Comparison of ENCODE assay signal across 1 cellular context in the genomic region with DNA sequence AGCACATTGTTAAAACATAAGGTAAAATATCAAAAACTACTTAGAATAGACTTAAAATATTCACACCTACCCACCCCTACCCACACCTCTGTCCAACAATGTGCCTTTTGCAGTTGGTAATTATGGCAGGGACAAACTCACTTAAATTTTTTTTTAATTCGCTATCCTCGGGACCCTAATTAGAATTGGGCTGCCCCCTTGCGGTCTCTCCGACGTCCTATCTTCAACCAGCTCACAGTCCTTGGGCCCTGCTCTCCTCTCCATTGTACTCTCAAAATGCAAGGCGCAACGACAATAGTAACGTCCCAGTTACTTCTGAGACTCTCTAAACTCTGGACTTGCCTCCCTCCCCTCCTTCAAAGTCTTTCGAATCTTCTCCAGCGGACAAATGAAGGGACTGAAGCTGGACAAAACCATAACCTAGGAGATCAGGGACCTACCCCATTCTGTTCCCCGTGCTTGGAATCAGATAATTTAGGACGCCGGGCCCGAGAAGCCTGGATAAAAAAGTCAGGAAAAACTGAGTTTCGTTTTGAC.
TF ChIP-seq lines count a peak whose summit lies in the region.

No MANE protein-coding gene starts in this region.

TF ChIP-seq in neural cell, 6 proteins besides CTCF, POLR2A, EP300 and RAD21:
- TF ChIP-seq, protein P1, sequence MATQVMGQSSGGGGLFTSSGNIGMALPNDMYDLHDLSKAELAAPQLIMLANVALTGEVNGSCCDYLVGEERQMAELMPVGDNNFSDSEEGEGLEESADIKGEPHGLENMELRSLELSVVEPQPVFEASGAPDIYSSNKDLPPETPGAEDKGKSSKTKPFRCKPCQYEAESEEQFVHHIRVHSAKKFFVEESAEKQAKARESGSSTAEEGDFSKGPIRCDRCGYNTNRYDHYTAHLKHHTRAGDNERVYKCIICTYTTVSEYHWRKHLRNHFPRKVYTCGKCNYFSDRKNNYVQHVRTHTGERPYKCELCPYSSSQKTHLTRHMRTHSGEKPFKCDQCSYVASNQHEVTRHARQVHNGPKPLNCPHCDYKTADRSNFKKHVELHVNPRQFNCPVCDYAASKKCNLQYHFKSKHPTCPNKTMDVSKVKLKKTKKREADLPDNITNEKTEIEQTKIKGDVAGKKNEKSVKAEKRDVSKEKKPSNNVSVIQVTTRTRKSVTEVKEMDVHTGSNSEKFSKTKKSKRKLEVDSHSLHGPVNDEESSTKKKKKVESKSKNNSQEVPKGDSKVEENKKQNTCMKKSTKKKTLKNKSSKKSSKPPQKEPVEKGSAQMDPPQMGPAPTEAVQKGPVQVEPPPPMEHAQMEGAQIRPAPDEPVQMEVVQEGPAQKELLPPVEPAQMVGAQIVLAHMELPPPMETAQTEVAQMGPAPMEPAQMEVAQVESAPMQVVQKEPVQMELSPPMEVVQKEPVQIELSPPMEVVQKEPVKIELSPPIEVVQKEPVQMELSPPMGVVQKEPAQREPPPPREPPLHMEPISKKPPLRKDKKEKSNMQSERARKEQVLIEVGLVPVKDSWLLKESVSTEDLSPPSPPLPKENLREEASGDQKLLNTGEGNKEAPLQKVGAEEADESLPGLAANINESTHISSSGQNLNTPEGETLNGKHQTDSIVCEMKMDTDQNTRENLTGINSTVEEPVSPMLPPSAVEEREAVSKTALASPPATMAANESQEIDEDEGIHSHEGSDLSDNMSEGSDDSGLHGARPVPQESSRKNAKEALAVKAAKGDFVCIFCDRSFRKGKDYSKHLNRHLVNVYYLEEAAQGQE (IDR thresholded peaks at IDR 0.05; ENCODE audit: borderline replicate concordance) = no peak
- TF ChIP-seq SMC3 (conservative IDR thresholded peaks at IDR 0.05; ENCODE audit: poor library complexity) = peak; percentile 47
- no peak for TF ChIP-seq EZH2 (IDR thresholded peaks at IDR 0.05; ENCODE audit: borderline replicate concordance, insufficient read depth, low read length, poor library complexity, severe bottlenecking)
- TF ChIP-seq POLR2AphosphoS5 (IDR thresholded peaks at IDR 0.05) = no peak
- TF ChIP-seq TAF1 (IDR thresholded peaks at IDR 0.05; ENCODE audit: low read depth) = no peak
- TF ChIP-seq MXI1 (conservative IDR thresholded peaks at IDR 0.05; ENCODE audit: poor library complexity, severe bottlenecking) = no peak
